32 cellular contexts compared by ENCODE assay signal in the genomic region with DNA sequence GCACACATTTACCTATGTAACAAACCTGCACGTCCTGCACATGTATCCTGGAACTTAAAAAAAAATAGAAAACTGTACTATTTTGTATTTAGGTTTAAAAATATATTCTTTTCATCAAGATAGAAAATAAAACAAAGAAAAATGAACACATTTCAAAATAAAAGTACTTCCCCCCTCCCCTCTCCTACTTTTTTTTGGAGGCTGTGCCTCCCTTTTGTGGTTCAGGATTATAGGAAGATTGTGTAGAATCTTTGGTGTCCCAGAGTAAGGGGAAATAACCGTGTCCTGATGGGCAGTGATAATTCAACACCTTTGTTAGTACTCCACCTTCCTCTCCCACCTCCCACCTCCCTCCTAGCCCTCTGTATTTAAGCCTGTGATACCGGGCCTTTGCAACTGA.
"Had no signal": no experiment of that assay in that cellular context is flagged by ENCODE, and none has a peak within 500 bp of the region (broad histone marks: within the 10 kb centered on the region; RNA-seq: fewer than 3 reads in every experiment).

No MANE protein-coding gene starts in this region.

- H3K4me3 Mint-ChIP-seq: activated CD4-positive, alpha-beta memory T cell treated with anti-CD3 and anti-CD28 coated beads, Interleukin-2, amount 10 ng/mL, durations not matched to agents 7 days and 5 days; activated CD8-positive, alpha-beta memory T cell treated with anti-CD3 and anti-CD28 coated beads, Interleukin-2, amount 10 ng/mL, durations not matched to agents 7 days and 5 days; activated naive CD8-positive, alpha-beta T cell treated with anti-CD3 and anti-CD28 coated beads for 36 hours had no signal

- H3K27me3 ChIP-seq: brain microvascular endothelial cell, MG63 had no signal

- H3K9me3 ChIP-seq: MG63 had no signal

- H3K9me3 Mint-ChIP-seq: activated CD4-positive, alpha-beta memory T cell treated with anti-CD3 and anti-CD28 coated beads, Interleukin-2, amount 10 ng/mL, durations not matched to agents 7 days and 5 days; activated naive CD8-positive, alpha-beta T cell treated with anti-CD3 and anti-CD28 coated beads for 36 hours had no signal

- H3K36me3 Mint-ChIP-seq: activated naive CD8-positive, alpha-beta T cell treated with anti-CD3 and anti-CD28 coated beads for 36 hours had no signal

- ATAC-seq: activated CD8-positive, alpha-beta memory T cell treated with anti-CD3 and anti-CD28 coated beads, Interleukin-2, amount 10 ng/mL, durations not matched to agents 7 days and 5 days had no signal

- H3K27ac ChIP-seq: brain microvascular endothelial cell, PC-9, WERI-Rb-1 had no signal

- DNase-seq: activated CD4-positive, alpha-beta memory T cell treated with anti-CD3 and anti-CD28 coated beads, Interleukin-2, amount 10 ng/mL, durations not matched to agents 7 days and 5 days; activated CD4-positive, alpha-beta T cell treated with anti-CD3 and anti-CD28 coated beads for 1 hour; activated CD4-positive, alpha-beta T cell treated with anti-CD3 and anti-CD28 coated beads for 48 hours; activated CD4-positive, CD25-positive, alpha-beta regulatory T cell; activated CD8-positive, alpha-beta memory T cell treated with anti-CD3 and anti-CD28 coated beads for 24 hours; activated CD8-positive, alpha-beta memory T cell treated with anti-CD3 and anti-CD28 coated beads, Interleukin-2, amount 10 ng/mL, durations not matched to agents 7 days and 5 days; activated CD8-positive, alpha-beta memory T cell treated with anti-CD3 and anti-CD28 coated beads, Interleukin-2, amount 50 U/mL, for 48 hours; activated effector memory CD4-positive, alpha-beta T cell treated with anti-CD3 and anti-CD28 coated beads, Interleukin-2, amount 50 U/mL, for 16 hours; activated naive CD4-positive, alpha-beta T cell; activated naive CD4-positive, alpha-beta T cell treated with anti-CD3 and anti-CD28 coated beads, Interleukin-2, amount 50 U/mL, for 16 hours; activated naive CD8-positive, alpha-beta T cell treated with anti-CD3 and anti-CD28 coated beads for 36 hours; activated T-cell treated with anti-CD3 and anti-CD28 coated beads, Interleukin-2, amount 50 U/mL, for 48 hours; amniotic stem cell; brain microvascular endothelial cell; Kasumi-1; KG1; MG63; NCI-H1048; NCI-H1105 treated with DMSO at 0.1 percent for 48 hours; NCI-H1436; NCI-H1694; NCI-H1930; NCI-H2081 treated with DMSO at 0.1 percent for 48 hours; NCI-H510A; NCI-H526; NCI-H748 treated with DMSO at 0.1 percent for 48 hours; NK-92 treated with Interleukin-12 subunit alpha and Interleukin-12 subunit beta, amount 100 ng/mL, for 24 hours; PC-9; SW 1271; T-helper 1 cell; T1000; WERI-Rb-1 had no signal

- H3K4me2 ChIP-seq: PC-9 had no signal

- H2AFZ ChIP-seq: PC-9 had no signal

- H3K36me3 ChIP-seq: MG63 had no signal

- H3K27ac Mint-ChIP-seq: activated CD4-positive, alpha-beta memory T cell treated with anti-CD3 and anti-CD28 coated beads, Interleukin-2, amount 10 ng/mL, durations not matched to agents 7 days and 5 days; activated naive CD8-positive, alpha-beta T cell treated with anti-CD3 and anti-CD28 coated beads for 36 hours had no signal

- H3K27me3 Mint-ChIP-seq: activated CD4-positive, alpha-beta memory T cell treated with anti-CD3 and anti-CD28 coated beads, Interleukin-2, amount 10 ng/mL, durations not matched to agents 7 days and 5 days; activated CD8-positive, alpha-beta memory T cell treated with anti-CD3 and anti-CD28 coated beads, Interleukin-2, amount 10 ng/mL, durations not matched to agents 7 days and 5 days; activated naive CD8-positive, alpha-beta T cell treated with anti-CD3 and anti-CD28 coated beads for 36 hours had no signal

- H3K4me3 ChIP-seq: MG63, PC-9 had no signal
